9 cellular contexts compared by ENCODE assay signal in the genomic region with DNA sequence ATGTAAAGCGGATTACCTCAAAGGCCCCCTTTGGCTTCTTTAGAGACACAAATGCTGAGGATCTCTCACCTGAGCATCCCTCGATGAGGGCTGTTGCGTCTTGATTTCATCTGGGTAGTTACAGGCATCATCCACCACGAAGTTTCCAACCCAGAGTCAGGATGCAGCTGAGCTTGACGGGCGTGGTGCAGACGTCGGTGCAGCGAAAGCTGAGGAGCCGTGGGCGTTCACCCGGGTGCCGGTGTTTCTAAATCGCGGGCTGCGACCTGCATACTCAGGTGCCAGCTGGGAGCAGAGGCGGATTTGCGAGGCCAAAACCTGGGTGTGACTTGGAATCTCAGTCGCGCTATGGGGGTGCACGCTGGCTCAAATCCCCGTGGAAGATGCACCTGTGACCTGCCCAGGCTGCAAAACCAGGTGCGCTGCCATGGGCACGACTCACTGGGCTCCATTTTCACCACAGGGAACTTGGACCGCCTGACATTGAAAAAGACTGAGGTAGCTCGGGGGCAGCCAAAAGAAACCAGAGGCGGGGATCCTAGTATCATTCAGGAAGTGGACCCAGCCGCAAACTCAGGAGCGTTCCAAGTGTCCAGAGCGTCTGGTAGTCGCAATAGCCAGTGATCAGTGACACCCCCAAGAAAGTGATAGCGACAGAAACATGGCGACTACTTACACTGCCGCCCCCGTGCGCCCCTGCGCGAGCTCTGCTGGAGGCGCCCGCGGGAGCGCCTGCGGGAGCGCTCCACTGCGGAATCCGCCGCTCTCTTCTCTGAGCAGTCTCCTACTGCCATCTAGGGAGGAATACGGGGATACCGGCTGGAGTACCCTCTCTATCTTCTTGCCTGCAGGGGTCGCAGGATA. TPM values are rescaled to one million over a fixed set of nuclear protein-coding genes. Genes with fewer than 3 reads are reported as not detected.
A peak's percentile ranks its signal among the peaks of the same experiment; 100 is the strongest.
DNase-seq lines count a peak whose midpoint lies in the region; ATAC-seq, FAIRE-seq and TF ChIP-seq lines count a peak whose summit lies in the region.
"Had no signal": no experiment of that assay in that cellular context is flagged by ENCODE, and none has a peak within 500 bp of the region (broad histone marks: within the 10 kb centered on the region; RNA-seq: fewer than 3 reads in every experiment).

No MANE protein-coding gene starts in this region.

- no peak overlapping the region for H3K27ac ChIP-seq in osteoblast (ENCODE audit: low read depth, low read length)

- peak overlapping the region; percentile 45 for H3K4me3 ChIP-seq in osteoblast (ENCODE audit: insufficient read depth, low read length)

- no peak overlapping the region for H2AFZ ChIP-seq in osteoblast (ENCODE audit: low read length)

- no peaks in the 10 kb centered on the region for H3K36me3 Mint-ChIP-seq in activated naive CD4-positive, alpha-beta T cell treated with anti-CD3 and anti-CD28 coated beads, Interleukin-2, amount 10 ng/mL, durations not matched to agents 7 days and 5 days

- peak; percentile 99 for TF ChIP-seq CTCF in osteoblast (IDR thresholded peaks at IDR 0.05; ENCODE audit: extremely low read depth, low read depth, low read length)

- DNase-seq in COR-L47 (lab: John Stamatoyannopoulos, UW) (peak; percentile 91), HTR-8/SVneo (ENCODE audit: insufficient read length, low spot score) (peak; percentile 76), NCI-H748 treated with DMSO at 0.1 percent for 48 hours (lab: John Stamatoyannopoulos, UW) (peak; percentile 97), glomerular endothelial cell (ENCODE audit: extremely low read depth, low read depth, low spot score) (peak; percentile 68), osteoblast (ENCODE audit: insufficient read length, low spot score, missing footprints) (peak; percentile 82)
- DNase-seq in activated naive CD4-positive, alpha-beta T cell treated with anti-CD3 and anti-CD28 coated beads, Interleukin-2, amount 10 ng/mL, durations not matched to agents 7 days and 5 days, result peak; percentile 48

- CTCF ChIA-PET in activated naive CD4-positive, alpha-beta T cell treated with anti-CD3 and anti-CD28 coated beads, Interleukin-2, amount 10 ng/mL, durations not matched to agents 7 days and 5 days (lab: Charles Lee), result interaction anchor here (1.1 to 5.7 kb wide), 4 partner anchors 48 to 188 kb away, joined by 3 to 63 read pairs (median 6); no protein-coding TSS in a partner anchor

- H4K20me1 ChIP-seq in osteoblast (ENCODE audit: insufficient read depth, low read length), result peaks cover 5% of the 10 kb centered on the region

- H3K27ac Mint-ChIP-seq in activated naive CD4-positive, alpha-beta T cell treated with anti-CD3 and anti-CD28 coated beads, Interleukin-2, amount 10 ng/mL, durations not matched to agents 7 days and 5 days, result no peak overlapping the region

- H3K4me2 ChIP-seq in osteoblast (ENCODE audit: insufficient read depth, low read length), result peak overlapping the region; percentile 73

- H3K27me3 Mint-ChIP-seq in activated naive CD4-positive, alpha-beta T cell treated with anti-CD3 and anti-CD28 coated beads, Interleukin-2, amount 10 ng/mL, durations not matched to agents 7 days and 5 days, result peaks cover 76% of the 10 kb centered on the region

- H3K79me2 ChIP-seq in osteoblast (ENCODE audit: insufficient read depth, low read length), result no peaks in the 10 kb centered on the region

- FAIRE-seq in HTR-8/SVneo (lab: Jason Lieb, UNC), result no peak

- H3K4me3 Mint-ChIP-seq in activated naive CD4-positive, alpha-beta T cell treated with anti-CD3 and anti-CD28 coated beads, Interleukin-2, amount 10 ng/mL, durations not matched to agents 7 days and 5 days, result no peak overlapping the region

- no peaks in the 10 kb centered on the region for H3K9me3 ChIP-seq in osteoblast (ENCODE audit: low read depth, low read length)

- peaks cover 6% of the 10 kb centered on the region for H3K9me3 Mint-ChIP-seq in activated naive CD4-positive, alpha-beta T cell treated with anti-CD3 and anti-CD28 coated beads, Interleukin-2, amount 10 ng/mL, durations not matched to agents 7 days and 5 days

- no peak for ATAC-seq in HG03571 (IDR thresholded peaks at IDR 0.05; ENCODE audit: unreplicated experiment)
- no peak for ATAC-seq in HG03378 (IDR thresholded peaks at IDR 0.05; ENCODE audit: unreplicated experiment)

- peaks cover 67% of the 10 kb centered on the region for H3K27me3 ChIP-seq in osteoblast (ENCODE audit: insufficient read depth, low read length)

- H3K4me1 ChIP-seq in osteoblast (ENCODE audit: insufficient read depth, low read length), result peaks cover 19% of the 10 kb centered on the region

- peaks cover 2% of the 10 kb centered on the region for H3K4me1 Mint-ChIP-seq in activated naive CD4-positive, alpha-beta T cell treated with anti-CD3 and anti-CD28 coated beads, Interleukin-2, amount 10 ng/mL, durations not matched to agents 7 days and 5 days

- H3K36me3 ChIP-seq in osteoblast (ENCODE audit: insufficient read depth, low read length), result no peaks in the 10 kb centered on the region

RNA-seq across cellular contexts. Expression of a gene that starts 36.4 kb away (rescaled TPM):
- not detected in 2 replicates for total RNA-seq in glomerular endothelial cell
- not detected in 2 replicates for total RNA-seq in osteoblast
- total RNA-seq: T-helper 1 cell treated with Interleukin-12 subunit alpha and Interleukin-12 subunit beta and Interleukin-4 antibody, amounts not matched to agents 30 ng/mL and 1 ng/mL, for 36 hours had no signal

RNA-seq across cellular contexts. Expression of a gene that starts 47.3 kb away (rescaled TPM):
- not detected in 2 replicates for total RNA-seq in glomerular endothelial cell
- total RNA-seq in osteoblast, result not detected in 2 replicates
- total RNA-seq: T-helper 1 cell treated with Interleukin-12 subunit alpha and Interleukin-12 subunit beta and Interleukin-4 antibody, amounts not matched to agents 30 ng/mL and 1 ng/mL, for 36 hours had no signal

RNA-seq across cellular contexts. Expression of a gene that starts 54.3 kb away (rescaled TPM):
- total RNA-seq in glomerular endothelial cell (not detected in 2 replicates), osteoblast (not detected in 2 replicates)
- total RNA-seq: T-helper 1 cell treated with Interleukin-12 subunit alpha and Interleukin-12 subunit beta and Interleukin-4 antibody, amounts not matched to agents 30 ng/mL and 1 ng/mL, for 36 hours had no signal
